18 cellular contexts compared by ENCODE assay signal in the genomic region with DNA sequence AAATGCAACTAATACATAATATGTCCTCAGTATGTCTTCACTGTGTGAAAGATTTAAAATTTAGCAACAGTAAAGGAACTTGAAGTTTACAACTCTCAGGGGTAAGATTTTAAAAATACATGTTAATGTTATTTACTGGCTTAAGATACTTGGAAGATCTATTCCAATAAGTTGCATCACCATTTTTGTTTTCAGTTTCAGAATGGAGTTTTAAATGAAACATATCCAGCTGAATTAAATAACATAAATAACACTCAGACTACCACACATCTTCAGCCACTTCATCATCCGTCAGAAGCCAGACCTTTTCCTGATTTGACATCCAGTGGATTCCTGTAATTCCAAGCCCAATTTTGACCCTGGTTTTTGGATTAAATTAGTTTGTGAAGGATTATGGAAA. TPM values are rescaled to one million over a fixed set of nuclear protein-coding genes. Genes with fewer than 3 reads are reported as not detected.
A peak's percentile ranks its signal among the peaks of the same experiment; 100 is the strongest.
DNase-seq lines count a peak whose midpoint lies in the region; ATAC-seq and TF ChIP-seq lines count a peak whose summit lies in the region.
"Had no signal": no experiment of that assay in that cellular context is flagged by ENCODE, and none has a peak within 500 bp of the region (broad histone marks: within the 10 kb centered on the region; RNA-seq: fewer than 3 reads in every experiment).

No MANE protein-coding gene starts in this region.

- peak overlapping the region; percentile 20; the same call in 1 of the 2 replicates for H3K27ac Mint-ChIP-seq in WTC11
- H3K27ac Mint-ChIP-seq: B cell; CD4-positive, alpha-beta T cell had no signal

- peaks cover 12% of the 10 kb centered on the region for H3K36me3 Mint-ChIP-seq in WTC11

- intact Hi-C loops in left colon (cut with DNase I, micrococcal nuclease): no loop called here

- H3K4me1 ChIP-seq in SJCRH30 (no peaks in the 10 kb centered on the region), foreskin keratinocyte (no peaks in the 10 kb centered on the region)
- H3K4me1 ChIP-seq: HAP-1 had no signal

- H3K27me3 Mint-ChIP-seq in WTC11 (ENCODE audit: low read depth): no peaks in the 10 kb centered on the region
- H3K27me3 Mint-ChIP-seq: B cell; CD4-positive, alpha-beta T cell had no signal

- H3K27ac ChIP-seq in SJCRH30 (no peak overlapping the region), foreskin keratinocyte (no peak overlapping the region)

- CTCF ChIA-PET in WTC11 (lab: Charles Lee): no interaction called here

- POLR2A ChIA-PET in WTC11 (lab: Charles Lee): no interaction called here

- H3K9me3 Mint-ChIP-seq in WTC11: peaks cover 6% of the 10 kb centered on the region; the same call in 1 of the 2 replicates
- H3K9me3 Mint-ChIP-seq: CD4-positive, alpha-beta T cell had no signal

- no peaks in the 10 kb centered on the region for H3K36me3 ChIP-seq in SJCRH30
- H3K36me3 ChIP-seq: HAP-1 had no signal

- ATAC-seq in WTC11 (no peak), foreskin keratinocyte (no peak), GM18907 (IDR thresholded peaks at IDR 0.05; ENCODE audit: unreplicated experiment) (no peak), left colon (no peak)

- no peak overlapping the region for H3K4me3 ChIP-seq in SJCRH30
- H3K4me3 ChIP-seq: HAP-1 had no signal

- TF ChIP-seq CTCF in AG09319 (IDR thresholded peaks at IDR 0.05; ENCODE audit: low read depth, low read length) (no peak), WTC11 (IDR thresholded peaks at IDR 0.05) (no peak), foreskin keratinocyte (conservative IDR thresholded peaks at IDR 0.05) (no peak)

- H3K27me3 ChIP-seq in SJCRH30 (no peaks in the 10 kb centered on the region), foreskin keratinocyte (no peaks in the 10 kb centered on the region)

- H3K4me1 Mint-ChIP-seq in WTC11: peaks cover 34% of the 10 kb centered on the region
- H3K4me1 Mint-ChIP-seq: B cell had no signal

- H3K9me3 ChIP-seq in SJCRH30 (replicated peaks): no peaks in the 10 kb centered on the region
- H3K9me3 ChIP-seq: HAP-1 had no signal

- peak; percentile 5 for DNase-seq in AG09319 (ENCODE audit: extremely low read depth, low read depth)
- DNase-seq in GM04504 (ENCODE audit: low read depth): peak; percentile 5
- no peak for DNase-seq in WTC11 (ENCODE audit: low spot score)
- peak; percentile 14 for DNase-seq in fibroblast of the conjunctiva (ENCODE audit: low read depth)
- no peak for DNase-seq in SJCRH30
- DNase-seq in foreskin keratinocyte: no peak
- DNase-seq in left colon: no peak
- DNase-seq: CD4-positive, alpha-beta T cell; DMS79 treated with DMSO at 0.1 percent for 48 hours; GDM1; Kasumi-1; NCI-H187 treated with DMSO at 0.1 percent for 48 hours; NCI-H2171 treated with DMSO at 0.1 percent for 48 hours; NCI-H510A treated with DMSO at 0.1 percent for 48 hours; SHP77 had no signal

- H3K4me3 Mint-ChIP-seq in WTC11: no peak overlapping the region
- H3K4me3 Mint-ChIP-seq: B cell; CD4-positive, alpha-beta T cell had no signal

TF ChIP-seq in WTC11, 78 proteins besides CTCF, POLR2A, EP300 and RAD21 (continues in another document):
- TF ChIP-seq, protein P1, sequence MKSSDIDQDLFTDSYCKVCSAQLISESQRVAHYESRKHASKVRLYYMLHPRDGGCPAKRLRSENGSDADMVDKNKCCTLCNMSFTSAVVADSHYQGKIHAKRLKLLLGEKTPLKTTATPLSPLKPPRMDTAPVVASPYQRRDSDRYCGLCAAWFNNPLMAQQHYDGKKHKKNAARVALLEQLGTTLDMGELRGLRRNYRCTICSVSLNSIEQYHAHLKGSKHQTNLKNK (CRISPR knock-in tag; IDR thresholded peaks at IDR 0.05): no peak
- TF ChIP-seq, protein P2, sequence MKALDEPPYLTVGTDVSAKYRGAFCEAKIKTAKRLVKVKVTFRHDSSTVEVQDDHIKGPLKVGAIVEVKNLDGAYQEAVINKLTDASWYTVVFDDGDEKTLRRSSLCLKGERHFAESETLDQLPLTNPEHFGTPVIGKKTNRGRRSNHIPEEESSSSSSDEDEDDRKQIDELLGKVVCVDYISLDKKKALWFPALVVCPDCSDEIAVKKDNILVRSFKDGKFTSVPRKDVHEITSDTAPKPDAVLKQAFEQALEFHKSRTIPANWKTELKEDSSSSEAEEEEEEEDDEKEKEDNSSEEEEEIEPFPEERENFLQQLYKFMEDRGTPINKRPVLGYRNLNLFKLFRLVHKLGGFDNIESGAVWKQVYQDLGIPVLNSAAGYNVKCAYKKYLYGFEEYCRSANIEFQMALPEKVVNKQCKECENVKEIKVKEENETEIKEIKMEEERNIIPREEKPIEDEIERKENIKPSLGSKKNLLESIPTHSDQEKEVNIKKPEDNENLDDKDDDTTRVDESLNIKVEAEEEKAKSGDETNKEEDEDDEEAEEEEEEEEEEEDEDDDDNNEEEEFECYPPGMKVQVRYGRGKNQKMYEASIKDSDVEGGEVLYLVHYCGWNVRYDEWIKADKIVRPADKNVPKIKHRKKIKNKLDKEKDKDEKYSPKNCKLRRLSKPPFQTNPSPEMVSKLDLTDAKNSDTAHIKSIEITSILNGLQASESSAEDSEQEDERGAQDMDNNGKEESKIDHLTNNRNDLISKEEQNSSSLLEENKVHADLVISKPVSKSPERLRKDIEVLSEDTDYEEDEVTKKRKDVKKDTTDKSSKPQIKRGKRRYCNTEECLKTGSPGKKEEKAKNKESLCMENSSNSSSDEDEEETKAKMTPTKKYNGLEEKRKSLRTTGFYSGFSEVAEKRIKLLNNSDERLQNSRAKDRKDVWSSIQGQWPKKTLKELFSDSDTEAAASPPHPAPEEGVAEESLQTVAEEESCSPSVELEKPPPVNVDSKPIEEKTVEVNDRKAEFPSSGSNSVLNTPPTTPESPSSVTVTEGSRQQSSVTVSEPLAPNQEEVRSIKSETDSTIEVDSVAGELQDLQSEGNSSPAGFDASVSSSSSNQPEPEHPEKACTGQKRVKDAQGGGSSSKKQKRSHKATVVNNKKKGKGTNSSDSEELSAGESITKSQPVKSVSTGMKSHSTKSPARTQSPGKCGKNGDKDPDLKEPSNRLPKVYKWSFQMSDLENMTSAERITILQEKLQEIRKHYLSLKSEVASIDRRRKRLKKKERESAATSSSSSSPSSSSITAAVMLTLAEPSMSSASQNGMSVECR (CRISPR knock-in tag; IDR thresholded peaks at IDR 0.05; ENCODE audit: borderline replicate concordance): no peak
- TF ChIP-seq, protein P3, sequence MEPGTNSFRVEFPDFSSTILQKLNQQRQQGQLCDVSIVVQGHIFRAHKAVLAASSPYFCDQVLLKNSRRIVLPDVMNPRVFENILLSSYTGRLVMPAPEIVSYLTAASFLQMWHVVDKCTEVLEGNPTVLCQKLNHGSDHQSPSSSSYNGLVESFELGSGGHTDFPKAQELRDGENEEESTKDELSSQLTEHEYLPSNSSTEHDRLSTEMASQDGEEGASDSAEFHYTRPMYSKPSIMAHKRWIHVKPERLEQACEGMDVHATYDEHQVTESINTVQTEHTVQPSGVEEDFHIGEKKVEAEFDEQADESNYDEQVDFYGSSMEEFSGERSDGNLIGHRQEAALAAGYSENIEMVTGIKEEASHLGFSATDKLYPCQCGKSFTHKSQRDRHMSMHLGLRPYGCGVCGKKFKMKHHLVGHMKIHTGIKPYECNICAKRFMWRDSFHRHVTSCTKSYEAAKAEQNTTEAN (CRISPR knock-in tag; IDR thresholded peaks at IDR 0.05): no peak
- TF ChIP-seq JUN (CRISPR knock-in tag; IDR thresholded peaks at IDR 0.05): no peak
- TF ChIP-seq, protein P4, sequence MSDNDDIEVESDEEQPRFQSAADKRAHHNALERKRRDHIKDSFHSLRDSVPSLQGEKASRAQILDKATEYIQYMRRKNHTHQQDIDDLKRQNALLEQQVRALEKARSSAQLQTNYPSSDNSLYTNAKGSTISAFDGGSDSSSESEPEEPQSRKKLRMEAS (CRISPR knock-in tag; IDR thresholded peaks at IDR 0.05): no peak
- TF ChIP-seq, protein P5, sequence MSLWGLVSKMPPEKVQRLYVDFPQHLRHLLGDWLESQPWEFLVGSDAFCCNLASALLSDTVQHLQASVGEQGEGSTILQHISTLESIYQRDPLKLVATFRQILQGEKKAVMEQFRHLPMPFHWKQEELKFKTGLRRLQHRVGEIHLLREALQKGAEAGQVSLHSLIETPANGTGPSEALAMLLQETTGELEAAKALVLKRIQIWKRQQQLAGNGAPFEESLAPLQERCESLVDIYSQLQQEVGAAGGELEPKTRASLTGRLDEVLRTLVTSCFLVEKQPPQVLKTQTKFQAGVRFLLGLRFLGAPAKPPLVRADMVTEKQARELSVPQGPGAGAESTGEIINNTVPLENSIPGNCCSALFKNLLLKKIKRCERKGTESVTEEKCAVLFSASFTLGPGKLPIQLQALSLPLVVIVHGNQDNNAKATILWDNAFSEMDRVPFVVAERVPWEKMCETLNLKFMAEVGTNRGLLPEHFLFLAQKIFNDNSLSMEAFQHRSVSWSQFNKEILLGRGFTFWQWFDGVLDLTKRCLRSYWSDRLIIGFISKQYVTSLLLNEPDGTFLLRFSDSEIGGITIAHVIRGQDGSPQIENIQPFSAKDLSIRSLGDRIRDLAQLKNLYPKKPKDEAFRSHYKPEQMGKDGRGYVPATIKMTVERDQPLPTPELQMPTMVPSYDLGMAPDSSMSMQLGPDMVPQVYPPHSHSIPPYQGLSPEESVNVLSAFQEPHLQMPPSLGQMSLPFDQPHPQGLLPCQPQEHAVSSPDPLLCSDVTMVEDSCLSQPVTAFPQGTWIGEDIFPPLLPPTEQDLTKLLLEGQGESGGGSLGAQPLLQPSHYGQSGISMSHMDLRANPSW (CRISPR knock-in tag; conservative IDR thresholded peaks at IDR 0.05; ENCODE audit: low read depth): no peak
- TF ChIP-seq SMAD3 (CRISPR knock-in tag; IDR thresholded peaks at IDR 0.05; ENCODE audit: borderline replicate concordance): no peak
- TF ChIP-seq, protein P6, sequence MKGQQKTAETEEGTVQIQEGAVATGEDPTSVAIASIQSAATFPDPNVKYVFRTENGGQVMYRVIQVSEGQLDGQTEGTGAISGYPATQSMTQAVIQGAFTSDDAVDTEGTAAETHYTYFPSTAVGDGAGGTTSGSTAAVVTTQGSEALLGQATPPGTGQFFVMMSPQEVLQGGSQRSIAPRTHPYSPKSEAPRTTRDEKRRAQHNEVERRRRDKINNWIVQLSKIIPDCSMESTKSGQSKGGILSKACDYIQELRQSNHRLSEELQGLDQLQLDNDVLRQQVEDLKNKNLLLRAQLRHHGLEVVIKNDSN (CRISPR knock-in tag; IDR thresholded peaks at IDR 0.05): no peak
- no peak for TF ChIP-seq NFATC4 (CRISPR knock-in tag; IDR thresholded peaks at IDR 0.05)
- TF ChIP-seq RORB (CRISPR knock-in tag; IDR thresholded peaks at IDR 0.05): no peak

RNA-seq across cellular contexts. Expression of a gene that starts 44.3 kb away (rescaled TPM):
- total RNA-seq in WTC11 (2021): 5.8 to 9.8 TPM (median 7.1 TPM) in 3 replicates
- not detected in 2 replicates for total RNA-seq in SJCRH30 (2014; rRNA removed; shearing (Covaris generic))
- 18.4 and 26.0 TPM in 2 replicates for total RNA-seq in foreskin keratinocyte
- polyA plus RNA-seq in foreskin keratinocyte: 1.6 and 2.8 TPM in 2 replicates
- 10 to 100 TPM; 33.0 to 38.4 TPM for total RNA-seq in left colon

Comparison
In these comparisons a context has a peak if more than half of its experiments do, and no peak if none do; other contexts are left out.
1. DNase-seq: peak in AG09319 (single experiment), GM04504 (single experiment) and fibroblast of the conjunctiva (single experiment); none in WTC11 (single experiment), SJCRH30 (0 of 2), foreskin keratinocyte (0 of 2) and left colon (0 of 2).